ENCODE assay signal across 5 cellular contexts in genomic region chr15:36642311-36642710, GRCh38.
"Had no signal": no experiment of that assay in that cellular context is flagged by ENCODE, and none has a peak within 500 bp of the region (broad histone marks: within the 10 kb centered on the region; RNA-seq: fewer than 3 reads in every experiment).

No MANE protein-coding gene starts in this region.

- H3K9me3 ChIP-seq: HAP-1 had no signal

- H3K36me3 ChIP-seq: HAP-1 had no signal

- ATAC-seq: HCT116 had no signal

- H3K4me3 ChIP-seq: HAP-1 had no signal

- DNase-seq: GOT3, H7, IMR-90 had no signal
